In the genomic region with DNA sequence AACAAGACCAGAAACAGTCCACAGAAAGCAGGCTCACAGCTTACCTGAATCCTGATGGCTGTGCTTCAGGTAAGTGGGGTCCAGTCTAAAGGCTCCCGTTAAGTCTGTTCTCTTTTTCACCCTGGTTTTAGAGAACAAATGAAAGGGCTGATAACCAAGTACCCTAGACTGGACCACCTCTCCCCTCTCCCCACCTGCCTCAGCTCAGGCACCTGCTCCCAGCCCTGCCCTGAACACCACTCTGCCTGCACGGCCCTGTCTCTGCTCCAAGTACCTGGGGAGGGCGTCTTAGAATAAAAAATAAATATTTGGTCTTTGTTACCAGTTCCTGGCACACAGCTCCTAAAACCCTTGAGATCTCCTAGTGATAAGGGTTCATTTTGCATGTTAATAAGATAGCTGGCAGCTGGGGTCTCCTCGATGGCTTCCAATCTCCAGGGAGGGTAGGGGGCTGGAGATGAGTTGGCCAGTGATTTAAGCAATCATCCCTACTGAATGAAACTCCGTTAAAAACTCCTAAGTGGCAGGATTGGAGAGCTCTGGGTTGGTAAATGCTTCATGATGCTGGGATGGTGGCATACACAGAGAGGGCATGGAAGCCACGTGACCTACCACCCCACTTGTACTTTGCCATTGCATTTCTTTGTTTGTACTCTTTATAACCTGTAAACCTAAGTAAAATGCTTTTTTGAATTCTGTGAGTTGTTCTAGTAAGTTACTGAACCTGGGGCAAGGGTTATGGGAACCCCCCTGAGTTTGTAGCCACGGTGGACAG, we compare ENCODE assay signal across 20 cellular contexts. TPM values are rescaled to one million over a fixed set of nuclear protein-coding genes. Genes with fewer than 3 reads are reported as not detected.
A peak's percentile ranks its signal among the peaks of the same experiment; 100 is the strongest.
DNase-seq lines count a peak whose midpoint lies in the region; ATAC-seq and TF ChIP-seq lines count a peak whose summit lies in the region.
"Had no signal": no experiment of that assay in that cellular context is flagged by ENCODE, and none has a peak within 500 bp of the region (broad histone marks: within the 10 kb centered on the region; RNA-seq: fewer than 3 reads in every experiment).

No MANE protein-coding gene starts in this region.

- no peak overlapping the region for H3K27ac Mint-ChIP-seq in natural killer cell treated with Interleukin-12 subunit alpha and Interleukin-12 subunit beta and Interleukin-15 and Interleukin-18, amount 100 ng/mL, for 72 hours
- H3K27ac Mint-ChIP-seq in natural killer cell: no peak overlapping the region
- H3K27ac Mint-ChIP-seq in activated naive CD8-positive, alpha-beta T cell treated with anti-CD3 and anti-CD28 coated beads for 36 hours: no peak overlapping the region
- H3K27ac Mint-ChIP-seq: CD4-positive, alpha-beta T cell; GM23338 had no signal

- H3K4me1 Mint-ChIP-seq in natural killer cell treated with Interleukin-12 subunit alpha and Interleukin-12 subunit beta and Interleukin-15 and Interleukin-18, amount 100 ng/mL, for 72 hours (ENCODE audit: low read depth in 2 of 2): no peaks in the 10 kb centered on the region
- no peaks in the 10 kb centered on the region for H3K4me1 Mint-ChIP-seq in natural killer cell
- H3K4me1 Mint-ChIP-seq in activated naive CD8-positive, alpha-beta T cell treated with anti-CD3 and anti-CD28 coated beads for 36 hours: peaks cover under 1% of the 10 kb centered on the region

- 79% methylated on average over 7 of the region's 7 CpGs for WGBS in esophagus muscularis mucosa

- H3K4me3 Mint-ChIP-seq in natural killer cell treated with Interleukin-12 subunit alpha and Interleukin-12 subunit beta and Interleukin-15 and Interleukin-18, amount 100 ng/mL, for 72 hours: no peak overlapping the region
- H3K4me3 Mint-ChIP-seq in natural killer cell: no peak overlapping the region
- H3K4me3 Mint-ChIP-seq in activated naive CD8-positive, alpha-beta T cell treated with anti-CD3 and anti-CD28 coated beads for 36 hours: no peak overlapping the region
- H3K4me3 Mint-ChIP-seq: CD4-positive, alpha-beta T cell; GM23338 had no signal

- no peaks in the 10 kb centered on the region for H3K9me3 Mint-ChIP-seq in natural killer cell treated with Interleukin-12 subunit alpha and Interleukin-12 subunit beta and Interleukin-15 and Interleukin-18, amount 100 ng/mL, for 72 hours
- H3K9me3 Mint-ChIP-seq in natural killer cell: no peaks in the 10 kb centered on the region
- H3K9me3 Mint-ChIP-seq in activated naive CD8-positive, alpha-beta T cell treated with anti-CD3 and anti-CD28 coated beads for 36 hours: no peaks in the 10 kb centered on the region
- H3K9me3 Mint-ChIP-seq: CD4-positive, alpha-beta T cell; GM23338 had no signal

- no peak overlapping the region for H3K4me3 ChIP-seq in esophagus muscularis mucosa
- H3K4me3 ChIP-seq in upper lobe of right lung: no peak overlapping the region
- H3K4me3 ChIP-seq: GM12878, GM23338, K562 had no signal

- intact Hi-C loops in natural killer cell (cut with micrococcal nuclease): no loop called here
- intact Hi-C loops in esophagus muscularis mucosa (cut with DNase I): loop anchor here (10.0 kb wide), 2 partner anchors 55 to 125 kb away; no protein-coding TSS in a partner anchor
- intact Hi-C loops in upper lobe of right lung (cut with DNase I): loop anchor here (10.0 kb wide), 1 partner anchor 195 kb away; no protein-coding TSS in a partner anchor

- peaks cover 0 to 4% (median 0%) of the 10 kb centered on the region in 4 donors for H3K27me3 ChIP-seq in esophagus muscularis mucosa
- H3K27me3 ChIP-seq in upper lobe of right lung: no peaks in the 10 kb centered on the region
- H3K27me3 ChIP-seq: BE2C had no signal

- H3K27ac ChIP-seq in esophagus muscularis mucosa (replicated peaks in 1 of 4) (no peak overlapping the region), upper lobe of right lung (no peak overlapping the region)

- H3K9me3 ChIP-seq in esophagus muscularis mucosa (no peaks in the 10 kb centered on the region), upper lobe of right lung (no peaks in the 10 kb centered on the region)
- H3K9me3 ChIP-seq: BE2C, Caco-2 had no signal

- ATAC-seq in natural killer cell treated with Interleukin-12 subunit alpha and Interleukin-12 subunit beta and Interleukin-15 and Interleukin-18, amount 100 ng/mL, for 72 hours: no peak
- ATAC-seq in natural killer cell: no peak
- peak; percentile 62 for ATAC-seq in upper lobe of right lung
- ATAC-seq: GM12878, GM23338, K562 had no signal

- peak; percentile 5 for DNase-seq in natural killer cell treated with Interleukin-12 subunit alpha and Interleukin-12 subunit beta and Interleukin-15 and Interleukin-18, amount 100 ng/mL, for 72 hours (ENCODE audit: low spot score)
- DNase-seq in natural killer cell: no peak
- peak; percentile 76 for DNase-seq in NCI-H2029 treated with DMSO at 0.1 percent for 48 hours (lab: John Stamatoyannopoulos, UW)
- peak; percentile 60 for DNase-seq in esophagus muscularis mucosa (ENCODE audit: extremely low spot score)
- no peak for DNase-seq in upper lobe of right lung
- DNase-seq in NCI-H1930 (lab: John Stamatoyannopoulos, UW): no peak
- DNase-seq in activated naive CD8-positive, alpha-beta T cell treated with anti-CD3 and anti-CD28 coated beads for 36 hours: no peak
- no peak for DNase-seq in T-helper 9 cell
- DNase-seq: BE2C; Caco-2; CD4-positive, alpha-beta T cell; EL; HCEC 1CT; NCI-H146; NCI-H2107; Right ventricle myocardium superior; SW 1271 had no signal

- H3K36me3 Mint-ChIP-seq in natural killer cell treated with Interleukin-12 subunit alpha and Interleukin-12 subunit beta and Interleukin-15 and Interleukin-18, amount 100 ng/mL, for 72 hours: no peaks in the 10 kb centered on the region
- no peaks in the 10 kb centered on the region for H3K36me3 Mint-ChIP-seq in natural killer cell
- no peaks in the 10 kb centered on the region for H3K36me3 Mint-ChIP-seq in activated naive CD8-positive, alpha-beta T cell treated with anti-CD3 and anti-CD28 coated beads for 36 hours

- TF ChIP-seq POLR2A in esophagus muscularis mucosa (IDR thresholded peaks at IDR 0.05; ENCODE audit: low read depth): no peak

- no peak for TF ChIP-seq EP300 in esophagus muscularis mucosa (IDR thresholded peaks at IDR 0.05)

- H3K4me1 ChIP-seq in esophagus muscularis mucosa (no peaks in the 10 kb centered on the region), upper lobe of right lung (peaks cover 5% of the 10 kb centered on the region)

- H3K36me3 ChIP-seq in esophagus muscularis mucosa: no peaks in the 10 kb centered on the region
- H3K36me3 ChIP-seq in upper lobe of right lung: no peaks in the 10 kb centered on the region

- H3K27me3 Mint-ChIP-seq in natural killer cell treated with Interleukin-12 subunit alpha and Interleukin-12 subunit beta and Interleukin-15 and Interleukin-18, amount 100 ng/mL, for 72 hours: peaks cover 7 to 19% of the 10 kb centered on the region in 2 donors
- peaks cover 10 to 26% of the 10 kb centered on the region in 2 donors for H3K27me3 Mint-ChIP-seq in natural killer cell (ENCODE audit: low read depth in 2 of 2)
- H3K27me3 Mint-ChIP-seq in activated naive CD8-positive, alpha-beta T cell treated with anti-CD3 and anti-CD28 coated beads for 36 hours: no peaks in the 10 kb centered on the region
- H3K27me3 Mint-ChIP-seq: CD4-positive, alpha-beta T cell had no signal

- TF ChIP-seq CTCF in natural killer cell (IDR thresholded peaks at IDR 0.05) (no peak), esophagus muscularis mucosa (IDR thresholded peaks at IDR 0.05) (no peak), upper lobe of right lung (IDR thresholded peaks at IDR 0.05) (no peak)

RNA-seq across cellular contexts. Expression of a gene that starts 29.8 kb away (rescaled TPM):
- 10 to 100 TPM; 28.7 to 41.1 TPM for total RNA-seq in natural killer cell treated with Interleukin-12 subunit alpha and Interleukin-12 subunit beta and Interleukin-15 and Interleukin-18, amount 100 ng/mL, for 72 hours
- total RNA-seq in natural killer cell (10 to 100 TPM in 1 of 3 donors, 1 to 10 TPM in 2; 5.5 to 12.6 (median 7.6) TPM), esophagus muscularis mucosa (1 to 10 TPM; 3.3 to 6.1 (median 4.5) TPM), upper lobe of right lung (5.5 TPM)
- total RNA-seq in activated naive CD8-positive, alpha-beta T cell treated with anti-CD3 and anti-CD28 coated beads for 36 hours: 10 to 100 TPM; 47.5 to 47.6 TPM

Comparison
In these comparisons a context has a peak if more than half of its experiments do, and no peak if none do; other contexts are left out.
1. DNase-seq: peak in natural killer cell treated with Interleukin-12 subunit alpha and Interleukin-12 subunit beta and Interleukin-15 and Interleukin-18, amount 100 ng/mL, for 72 hours (single experiment), NCI-H2029 treated with DMSO at 0.1 percent for 48 hours (single experiment) and esophagus muscularis mucosa (single experiment); none in natural killer cell (single experiment), upper lobe of right lung (single experiment), NCI-H1930 (0 of 2), activated naive CD8-positive, alpha-beta T cell treated with anti-CD3 and anti-CD28 coated beads for 36 hours (single experiment) and T-helper 9 cell (single experiment).